ENCODE assay signal across 8 cellular contexts in the genomic region with DNA sequence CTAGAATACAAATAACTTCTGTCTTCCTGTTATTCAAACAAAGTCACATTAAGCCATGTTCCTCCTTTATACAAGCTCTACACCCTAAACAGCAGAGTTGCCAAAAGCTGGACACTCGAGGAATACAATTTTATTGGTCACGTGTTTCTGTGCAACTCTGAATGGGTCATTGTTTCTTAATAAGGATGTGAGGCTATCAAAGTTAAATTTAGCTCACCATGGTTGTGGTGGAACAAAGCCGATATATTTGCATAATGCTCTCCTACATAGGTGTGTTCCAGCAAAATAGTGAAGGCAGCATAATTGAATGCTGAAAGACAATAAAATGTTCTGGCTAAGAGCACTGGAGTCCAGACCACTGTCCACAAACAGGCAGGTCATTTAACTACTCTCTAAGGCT. TPM values are rescaled to one million over a fixed set of nuclear protein-coding genes. Genes with fewer than 3 reads are reported as not detected.
DNase-seq lines count a peak whose midpoint lies in the region; ATAC-seq, FAIRE-seq and TF ChIP-seq lines count a peak whose summit lies in the region.

No MANE protein-coding gene starts in this region.

- ATAC-seq in GM21447 (IDR thresholded peaks at IDR 0.05; ENCODE audit: unreplicated experiment) (peak; percentile 56), HG03460 (IDR thresholded peaks at IDR 0.05; ENCODE audit: unreplicated experiment) (peak; percentile 70)

- H3K9me3 ChIP-seq in H9 (ENCODE audit: control insufficient read depth, low read depth, low read length), result no peaks in the 10 kb centered on the region

- DNase-seq in GM12892 (ENCODE audit: insufficient read length), result no peak
- DNase-seq in dermis blood vessel endothelial cell, result peak; percentile 57
- DNase-seq in stimulated activated CD4-positive, alpha-beta T cell treated with anti-CD3 and anti-CD28 coated beads, Interleukin-4, amount 100 ng/mL, for 24 hours, result no peak
- DNase-seq in H9, result no peak
- no peak for DNase-seq in G401 (ENCODE audit: low spot score)
- DNase-seq in endothelial cell (ENCODE audit: low spot score), result no peak

- no peak overlapping the region for H3K27ac ChIP-seq in H9 (ENCODE audit: insufficient read length, low read depth, low read length)

- H3K79me1 ChIP-seq in H9 (ENCODE audit: insufficient read depth, low read depth, low read length, poor library complexity, severe bottlenecking), result no peaks in the 10 kb centered on the region

- H3T11ph ChIP-seq in H9 (ENCODE audit: low read length), result no peak overlapping the region

- TF ChIP-seq CTCF in H9 (conservative IDR thresholded peaks at IDR 0.05) (no peak), endothelial cell (IDR thresholded peaks at IDR 0.05; ENCODE audit: unreplicated experiment) (no peak)

- H3K79me2 ChIP-seq in H9 (ENCODE audit: insufficient read depth, low read length), result no peaks in the 10 kb centered on the region

- H2AFZ ChIP-seq in H9 (ENCODE audit: low read length), result no peak overlapping the region

- no peak overlapping the region for H3K4ac ChIP-seq in H9 (ENCODE audit: low read depth, low read length)

- no peak overlapping the region for H4K91ac ChIP-seq in H9 (ENCODE audit: insufficient read length, low read depth, low read length)

- no peak overlapping the region for H3K23ac ChIP-seq in H9 (ENCODE audit: insufficient read length, low read depth, low read length)

- peak; percentile 82 for FAIRE-seq in GM12892 (lab: Jason Lieb, UNC)

- H3K4me1 ChIP-seq in H9 (ENCODE audit: insufficient read depth, low read length), result no peaks in the 10 kb centered on the region; the same call in 1 of the 2 replicates

- no peak overlapping the region for H3K14ac ChIP-seq in H9 (ENCODE audit: insufficient read depth, low read length)

- H2BK15ac ChIP-seq in H9 (ENCODE audit: low read depth, low read length), result no peak overlapping the region

- H3K4me3 Mint-ChIP-seq in H9 (no peak overlapping the region), endothelial cell (ENCODE audit: unreplicated experiment) (no peak overlapping the region)

- H3K4me2 ChIP-seq in H9 (ENCODE audit: insufficient read depth, insufficient read length, low read length), result no peak overlapping the region

- H3K27ac Mint-ChIP-seq in H9 (peak overlapping the region in 1 of 3 experiments; percentile 40; a peak in 1 of 7 replicates), endothelial cell (ENCODE audit: unreplicated experiment) (no peak overlapping the region)

- H3K23me2 ChIP-seq in H9 (ENCODE audit: insufficient read length, low read depth, low read length, poor library complexity, severe bottlenecking), result no peaks in the 10 kb centered on the region

- no peak overlapping the region for H3K18ac ChIP-seq in H9 (ENCODE audit: insufficient read length, low read depth, low read length)

- H2BK120ac ChIP-seq in H9 (ENCODE audit: low read depth, low read length, poor library complexity, severe bottlenecking), result no peak overlapping the region

- H3K27me3 Mint-ChIP-seq in H9 (ENCODE audit: low read depth) (no peaks in the 10 kb centered on the region), endothelial cell (ENCODE audit: unreplicated experiment) (no peaks in the 10 kb centered on the region)

- no peak overlapping the region for H4K8ac ChIP-seq in H9 (replicated peaks; ENCODE audit: insufficient read length, low read depth, low read length)

- H3K27me3 ChIP-seq in H9 (ENCODE audit: insufficient read depth, low read length), result no peaks in the 10 kb centered on the region

- no peak for TF ChIP-seq POLR2A in GM12892 (IDR thresholded peaks at IDR 0.05; ENCODE audit: low read depth, low read length)

- H3K4me1 Mint-ChIP-seq in H9, result no peaks in the 10 kb centered on the region
- H3K4me1 Mint-ChIP-seq in endothelial cell (ENCODE audit: unreplicated experiment), result no peaks in the 10 kb centered on the region

- no peak overlapping the region for H3K9ac ChIP-seq in H9 (ENCODE audit: extremely low read depth, insufficient read length, low read length)

- no peak overlapping the region for H3K56ac ChIP-seq in H9 (ENCODE audit: insufficient read length, low read depth, low read length)

- H2BK12ac ChIP-seq in H9 (ENCODE audit: insufficient read length, low read depth, low read length), result no peak overlapping the region

- no peaks in the 10 kb centered on the region for H4K20me1 ChIP-seq in H9 (ENCODE audit: control insufficient read depth, insufficient read depth, insufficient read length)

- no peak overlapping the region for H2BK20ac ChIP-seq in H9 (ENCODE audit: low read depth, low read length, poor library complexity, severe bottlenecking)

- no peak overlapping the region for H4K5ac ChIP-seq in H9 (ENCODE audit: insufficient read length, low read depth, low read length)

- H2BK5ac ChIP-seq in H9 (ENCODE audit: insufficient read length, low read length), result no peak overlapping the region

- no peak overlapping the region for H2AK5ac ChIP-seq in H9 (ENCODE audit: insufficient read length, low read length)

- in situ Hi-C loops in G401 (cut with HindIII; ENCODE audit: low sequenced_read_pairs), result no loop called here

- no CpG with 5 or more reads among the region's 3 CpGs for WGBS in H9 (ENCODE audit: extremely low coverage, insufficient read length, low lambda C conversion rate)

- H3K36me3 Mint-ChIP-seq in H9 (ENCODE audit: insufficient read depth in 1 of 3, low read depth in 3 of 3) (peaks cover 0 to 10% (median 2%) of the 10 kb centered on the region in 3 experiments; a peak in 2 of 7 replicates), endothelial cell (ENCODE audit: low read depth, unreplicated experiment) (no peaks in the 10 kb centered on the region)

- peaks cover 9 to 13% of the 10 kb centered on the region in 2 experiments; a peak in 3 of 5 replicates for H3K9me3 Mint-ChIP-seq in H9
- no peaks in the 10 kb centered on the region for H3K9me3 Mint-ChIP-seq in endothelial cell (ENCODE audit: unreplicated experiment)

RNA-seq across cellular contexts. Expression of a gene that starts 36.9 kb away (rescaled TPM):
- 23.9 TPM for polyA plus RNA-seq in GM12892 (2012; ENCODE audit: missing spikeins)
- total RNA-seq in dermis blood vessel endothelial cell, result 42.0 and 43.7 TPM in 2 replicates
- total RNA-seq in H9 (2021), result 50.1 and 50.5 TPM in 2 replicates
- total RNA-seq in G401 (2014; rRNA removed; shearing (Covaris generic)), result 11.8 and 19.8 TPM in 2 replicates
- total RNA-seq in endothelial cell (ENCODE audit: unreplicated experiment), result 40.3 TPM
